8 cellular contexts compared by ENCODE assay signal in genomic region chr6:158870418-158870957, GRCh38. TPM values are rescaled to one million over a fixed set of nuclear protein-coding genes. Genes with fewer than 3 reads are reported as not detected.
DNase-seq lines count a peak whose midpoint lies in the region; ATAC-seq and TF ChIP-seq lines count a peak whose summit lies in the region.

No MANE protein-coding gene starts in this region.

- peak overlapping the region; percentile 100 for H3K27ac Mint-ChIP-seq in activated T-helper 17 cell treated with anti-CD3 and anti-CD28 coated beads, Interleukin-2, amount 50 U/mL, for 72 hours
- H3K27ac Mint-ChIP-seq in memory B cell: peak overlapping the region; percentile 100

- peak overlapping the region; percentile 99 for H3K4me2 ChIP-seq in DOHH2 (ENCODE audit: low read length)

- peaks cover 13% of the 10 kb centered on the region for H3K79me2 ChIP-seq in DOHH2 (ENCODE audit: control insufficient read depth, low read length)

- H3K27me3 ChIP-seq in DOHH2 (ENCODE audit: control insufficient read depth, low read length): no peaks in the 10 kb centered on the region

- H3K27me3 Mint-ChIP-seq in activated T-helper 17 cell treated with anti-CD3 and anti-CD28 coated beads, Interleukin-2, amount 50 U/mL, for 72 hours: no peaks in the 10 kb centered on the region
- H3K27me3 Mint-ChIP-seq in memory B cell: no peaks in the 10 kb centered on the region

- H3K4me1 ChIP-seq in DOHH2 (ENCODE audit: control insufficient read depth, low read length): peaks cover 94% of the 10 kb centered on the region

- H3K4me3 Mint-ChIP-seq in activated T-helper 17 cell treated with anti-CD3 and anti-CD28 coated beads, Interleukin-2, amount 50 U/mL, for 72 hours: peak overlapping the region; percentile 96
- peak overlapping the region; percentile 89 for H3K4me3 Mint-ChIP-seq in memory B cell

- no peaks in the 10 kb centered on the region for H4K20me1 ChIP-seq in DOHH2 (ENCODE audit: control insufficient read depth, insufficient read depth, low read depth, low read length)

- H3K36me3 Mint-ChIP-seq in activated T-helper 17 cell treated with anti-CD3 and anti-CD28 coated beads, Interleukin-2, amount 50 U/mL, for 72 hours (ENCODE audit: low read depth): peaks cover 6% of the 10 kb centered on the region
- no peaks in the 10 kb centered on the region for H3K36me3 Mint-ChIP-seq in memory B cell

- H3K4me3 ChIP-seq in DOHH2 (ENCODE audit: low read length): peak overlapping the region; percentile 86

- peaks cover 8% of the 10 kb centered on the region; the same call in 1 of the 2 replicates for H3K36me3 ChIP-seq in DOHH2 (ENCODE audit: control insufficient read depth, low read length)

- peaks cover 23% of the 10 kb centered on the region for H3K4me1 Mint-ChIP-seq in activated T-helper 17 cell treated with anti-CD3 and anti-CD28 coated beads, Interleukin-2, amount 50 U/mL, for 72 hours
- peaks cover 32% of the 10 kb centered on the region for H3K4me1 Mint-ChIP-seq in memory B cell

- H3F3A ChIP-seq in DOHH2 (ENCODE audit: control insufficient read depth, insufficient read depth): peaks cover 58% of the 10 kb centered on the region

- peak overlapping the region; percentile 98 for H3K27ac ChIP-seq in DOHH2 (ENCODE audit: low read depth, low read length)

- DNase-seq in memory B cell (ENCODE audit: low spot score in 2 of 2) (no peak), NCI-H1930 (lab: John Stamatoyannopoulos, UW) (no peak), SHP77 (lab: John Stamatoyannopoulos, UW) (no peak), DMS 273 (lab: John Stamatoyannopoulos, UW; ENCODE audit: unreplicated experiment) (no peak)

- no peak for TF ChIP-seq CTCF in DOHH2 (IDR thresholded peaks at IDR 0.05; ENCODE audit: low read depth, low read length, poor library complexity, severe bottlenecking)

- H3K9me2 ChIP-seq in DOHH2 (replicated peaks; ENCODE audit: control insufficient read depth, low read length): no peaks in the 10 kb centered on the region

- H3K9me3 ChIP-seq in DOHH2 (ENCODE audit: control insufficient read depth, insufficient read depth, low read length): peaks cover 3% of the 10 kb centered on the region; the same call in 1 of the 2 replicates

- peak; percentile 19 for ATAC-seq in HG02610 (IDR thresholded peaks at IDR 0.05; ENCODE audit: unreplicated experiment)
- peak; percentile 76 for ATAC-seq in activated T-helper 17 cell treated with anti-CD3 and anti-CD28 coated beads, Interleukin-2, amount 50 U/mL, for 72 hours (replicated peaks)
- peak; percentile 38 for ATAC-seq in memory B cell (ENCODE audit: low read depth)
- ATAC-seq in HG03196 (IDR thresholded peaks at IDR 0.05; ENCODE audit: unreplicated experiment): no peak

- no peaks in the 10 kb centered on the region for H3K9me3 Mint-ChIP-seq in activated T-helper 17 cell treated with anti-CD3 and anti-CD28 coated beads, Interleukin-2, amount 50 U/mL, for 72 hours
- no peaks in the 10 kb centered on the region for H3K9me3 Mint-ChIP-seq in memory B cell

RNA-seq across cellular contexts. Expression of gene EZR, which starts 51.3 kb away (rescaled TPM):
- 100 to 1,000 TPM; 159 to 212 TPM for total RNA-seq in activated T-helper 17 cell treated with anti-CD3 and anti-CD28 coated beads, Interleukin-2, amount 50 U/mL, for 72 hours
